1 cellular context compared by ENCODE assay signal in the genomic region with DNA sequence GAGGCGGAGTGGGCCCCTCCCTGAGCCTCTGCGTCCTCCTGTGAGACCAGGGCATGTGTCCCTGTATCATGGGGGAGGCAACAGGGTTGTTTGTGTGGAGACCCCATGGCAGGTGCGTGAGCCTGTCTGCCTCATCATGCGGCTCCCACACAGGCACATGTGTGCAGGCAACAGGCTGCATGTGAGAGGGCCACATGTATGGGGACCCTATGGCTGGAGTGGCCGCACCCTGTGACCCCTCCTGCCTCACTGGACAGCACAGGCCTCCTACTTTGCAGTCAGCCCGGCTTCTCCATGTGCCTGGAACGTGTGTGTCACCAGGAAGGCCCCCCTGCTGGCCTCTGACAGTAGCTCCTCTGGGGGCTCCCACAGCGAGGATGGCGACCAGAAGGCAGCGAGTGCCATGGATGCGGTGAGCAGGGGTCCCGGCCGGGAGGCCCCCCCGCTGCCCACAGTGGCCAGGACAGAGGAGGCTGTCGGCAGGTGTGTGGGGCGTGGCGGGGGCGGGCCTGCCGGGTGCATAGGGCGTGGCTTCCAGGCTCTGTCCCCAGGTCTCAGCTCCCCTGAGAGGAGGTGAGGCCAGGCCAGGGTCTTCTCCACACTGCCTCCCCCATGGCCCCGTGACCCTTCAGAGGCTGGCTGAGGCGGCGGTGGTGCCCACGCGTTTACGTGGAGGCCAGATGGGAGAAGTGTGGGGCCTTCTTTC.
TF ChIP-seq lines count a peak whose summit lies in the region.

No MANE protein-coding gene starts in this region.

TF ChIP-seq in SK-N-SH treated with all-trans-retinoic acid at 6 μM for 48 hours, 23 proteins besides CTCF, POLR2A, EP300 and RAD21:
- TF ChIP-seq ZC3H10 (CRISPR knock-in tag; IDR thresholded peaks at IDR 0.05), result no peak
- TF ChIP-seq ARNTL (CRISPR knock-in tag; IDR thresholded peaks at IDR 0.05; ENCODE audit: borderline replicate concordance, low read depth), result no peak
- TF ChIP-seq PPARA (CRISPR knock-in tag; IDR thresholded peaks at IDR 0.05; ENCODE audit: borderline replicate concordance), result no peak
- TF ChIP-seq TOX (CRISPR knock-in tag; IDR thresholded peaks at IDR 0.05; ENCODE audit: borderline replicate concordance), result no peak
- TF ChIP-seq TSHZ2 (CRISPR knock-in tag; IDR thresholded peaks at IDR 0.05), result no peak
- no peak for TF ChIP-seq SNAI2 (CRISPR knock-in tag; IDR thresholded peaks at IDR 0.05)
- TF ChIP-seq ZFP30 (CRISPR knock-in tag; IDR thresholded peaks at IDR 0.05), result no peak
- no peak for TF ChIP-seq ISL1 (CRISPR knock-in tag; IDR thresholded peaks at IDR 0.05)
- TF ChIP-seq ZFP3 (CRISPR knock-in tag; IDR thresholded peaks at IDR 0.05), result no peak
- TF ChIP-seq, protein P1, sequence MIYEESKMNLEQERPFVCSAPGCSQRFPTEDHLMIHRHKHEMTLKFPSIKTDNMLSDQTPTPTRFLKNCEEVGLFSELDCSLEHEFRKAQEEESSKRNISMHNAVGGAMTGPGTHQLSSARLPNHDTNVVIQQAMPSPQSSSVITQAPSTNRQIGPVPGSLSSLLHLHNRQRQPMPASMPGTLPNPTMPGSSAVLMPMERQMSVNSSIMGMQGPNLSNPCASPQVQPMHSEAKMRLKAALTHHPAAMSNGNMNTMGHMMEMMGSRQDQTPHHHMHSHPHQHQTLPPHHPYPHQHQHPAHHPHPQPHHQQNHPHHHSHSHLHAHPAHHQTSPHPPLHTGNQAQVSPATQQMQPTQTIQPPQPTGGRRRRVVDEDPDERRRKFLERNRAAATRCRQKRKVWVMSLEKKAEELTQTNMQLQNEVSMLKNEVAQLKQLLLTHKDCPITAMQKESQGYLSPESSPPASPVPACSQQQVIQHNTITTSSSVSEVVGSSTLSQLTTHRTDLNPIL (CRISPR knock-in tag; IDR thresholded peaks at IDR 0.05; ENCODE audit: low read depth), result no peak
